In the genomic region with DNA sequence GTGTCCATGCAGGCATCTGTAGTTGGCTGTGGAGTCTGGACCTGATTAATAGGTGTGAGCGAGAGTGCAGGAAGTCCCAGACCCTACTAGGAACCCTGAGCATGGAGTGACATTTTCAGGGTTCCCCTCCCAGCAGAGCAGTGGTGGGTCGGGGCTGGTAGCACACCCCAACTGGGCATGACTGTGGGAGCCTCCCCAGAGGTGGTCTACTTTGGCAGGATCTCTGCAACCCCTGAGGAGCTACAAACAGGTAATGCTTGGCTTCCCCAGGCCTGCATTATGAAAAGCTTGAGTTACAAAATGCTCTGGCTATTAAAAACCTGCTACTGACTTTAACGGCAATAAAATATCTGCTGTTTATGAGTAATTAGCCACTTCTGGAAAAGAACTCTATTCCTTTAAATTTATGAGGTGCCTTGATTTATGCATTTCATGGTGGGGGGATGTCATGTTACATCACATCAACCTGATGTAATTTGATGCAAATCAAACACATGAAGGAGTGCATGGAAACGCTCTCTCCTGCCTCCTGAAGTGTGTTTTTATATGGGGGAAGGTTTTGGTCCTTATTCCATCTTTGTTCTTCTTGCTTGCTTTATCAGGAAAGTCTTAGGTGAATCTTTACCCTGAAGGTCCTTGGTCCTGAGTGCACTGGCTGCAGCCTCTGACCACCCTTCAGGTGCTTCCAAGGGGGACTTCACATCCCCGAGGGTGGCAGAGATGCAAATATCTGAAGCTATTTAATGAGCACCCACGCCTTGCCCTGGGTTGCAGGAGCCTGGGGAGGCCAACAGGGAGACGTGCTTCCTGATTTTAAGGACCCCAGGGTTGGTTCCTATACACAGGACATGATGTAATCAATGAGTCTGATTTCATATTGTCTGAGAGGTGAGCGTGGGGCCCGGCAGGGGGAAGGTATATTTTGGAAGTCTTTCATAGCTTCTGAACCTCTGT, we compare ENCODE assay signal across 23 cellular contexts. TPM values are rescaled to one million over a fixed set of nuclear protein-coding genes. Genes with fewer than 3 reads are reported as not detected.
A peak's percentile ranks its signal among the peaks of the same experiment; 100 is the strongest.
DNase-seq lines count a peak whose midpoint lies in the region; ATAC-seq and TF ChIP-seq lines count a peak whose summit lies in the region.
"Had no signal": no experiment of that assay in that cellular context is flagged by ENCODE, and none has a peak within 500 bp of the region (broad histone marks: within the 10 kb centered on the region; RNA-seq: fewer than 3 reads in every experiment).

No MANE protein-coding gene starts in this region.

- H3K27ac ChIP-seq in right cardiac atrium (ENCODE audit: low read length), result no peak overlapping the region
- H3K27ac ChIP-seq in PC-9, result no peak overlapping the region
- H3K27ac ChIP-seq: BLaER1 treated with 17β-estradiol and CSF1 and Interleukin-3, amounts not matched to agents 10 nM and 100 nM; SK-N-MC had no signal

- H4K20me1 ChIP-seq in PC-9 (ENCODE audit: insufficient read depth), result no peaks in the 10 kb centered on the region
- H4K20me1 ChIP-seq: BLaER1 treated with 17β-estradiol and CSF1 and Interleukin-3, amounts not matched to agents 10 nM and 100 nM had no signal

- H2AFZ ChIP-seq in PC-9, result no peak overlapping the region

- H3K9me3 ChIP-seq in right cardiac atrium (ENCODE audit: control insufficient read depth, low read length), result no peaks in the 10 kb centered on the region
- no peaks in the 10 kb centered on the region for H3K9me3 ChIP-seq in PC-9 (ENCODE audit: insufficient read depth, low read depth)
- H3K9me3 ChIP-seq: BLaER1 treated with 17β-estradiol and CSF1 and Interleukin-3, amounts not matched to agents 10 nM and 100 nM; MG63 had no signal

- H3K4me2 ChIP-seq in PC-9, result no peak overlapping the region
- H3K4me2 ChIP-seq: BLaER1 treated with 17β-estradiol and CSF1 and Interleukin-3, amounts not matched to agents 10 nM and 100 nM had no signal

- no TSS peak for BruUV-seq in PC-9 (replicated peaks; lab: Mats Ljungman, UMichigan)

- no peaks in the 10 kb centered on the region for H3K9me2 ChIP-seq in PC-9 (ENCODE audit: insufficient read depth)

- 81% methylated on average over 9 of the region's 9 CpGs for WGBS in right cardiac atrium

- no peaks in the 10 kb centered on the region for H3F3A ChIP-seq in PC-9 (ENCODE audit: insufficient read depth, low read depth)

- H3K4me3 ChIP-seq in right cardiac atrium (ENCODE audit: low read length) (no peak overlapping the region), PC-9 (no peak overlapping the region)
- H3K4me3 ChIP-seq: BLaER1 treated with 17β-estradiol and CSF1 and Interleukin-3, amounts not matched to agents 10 nM and 100 nM; MG63; SK-N-MC had no signal

- intact Hi-C loops in cardiac septum (cut with DNase I), result no loop called here
- intact Hi-C loops in right cardiac atrium (cut with DNase I), result no loop called here
- intact Hi-C loops in PC-9 (cut with micrococcal nuclease; ENCODE audit: unreplicated experiment), result no loop called here

- no peaks in the 10 kb centered on the region for H3K4me1 ChIP-seq in right cardiac atrium (ENCODE audit: control insufficient read depth, insufficient read depth, low read length)
- no peaks in the 10 kb centered on the region for H3K4me1 ChIP-seq in PC-9 (replicated peaks; ENCODE audit: insufficient read depth)
- H3K4me1 ChIP-seq: BLaER1 treated with 17β-estradiol and CSF1 and Interleukin-3, amounts not matched to agents 10 nM and 100 nM had no signal

- H3K36me3 ChIP-seq in PC-9 (ENCODE audit: low read depth), result no peaks in the 10 kb centered on the region
- H3K36me3 ChIP-seq: BLaER1 treated with 17β-estradiol and CSF1 and Interleukin-3, amounts not matched to agents 10 nM and 100 nM; MG63 had no signal

- TF ChIP-seq CTCF in PC-9 (conservative IDR thresholded peaks at IDR 0.05), result no peak

- DNase-seq in cardiac septum (ENCODE audit: low spot score) (peak; percentile 43), right cardiac atrium (no peak), NCI-H1436 treated with DMSO at 0.1 percent for 48 hours (lab: John Stamatoyannopoulos, UW) (peak; percentile 34), NCI-H748 treated with DMSO at 0.1 percent for 48 hours (lab: John Stamatoyannopoulos, UW) (peak; percentile 17), SHP77 treated with DMSO at 0.1 percent for 48 hours (lab: John Stamatoyannopoulos, UW) (no peak), PC-9 (no peak), NCI-H774 (lab: John Stamatoyannopoulos, UW) (no peak)
- DNase-seq: 8988T; CD8-positive, alpha-beta T cell; DMS153; GF-D8; MG63; NCI-H146; NCI-H2029; NCI-H446; NCI-H69; SHP77; SW 1271; T-helper 17 cell had no signal

- H3K79me2 ChIP-seq in PC-9 (ENCODE audit: low read depth), result no peaks in the 10 kb centered on the region

- CTCF ChIA-PET in PC-9 (lab: Charles Lee), result no interaction called here

- H3K27me3 ChIP-seq in right cardiac atrium (ENCODE audit: control insufficient read depth, insufficient read depth) (no peaks in the 10 kb centered on the region), PC-9 (ENCODE audit: insufficient read depth, low read depth) (peaks cover 9% of the 10 kb centered on the region)
- H3K27me3 ChIP-seq: BLaER1 treated with 17β-estradiol and CSF1 and Interleukin-3, amounts not matched to agents 10 nM and 100 nM; MG63 had no signal

- ATAC-seq in right cardiac atrium, result no peak
- no peak for ATAC-seq in GM18858 (IDR thresholded peaks at IDR 0.05; ENCODE audit: unreplicated experiment)
- ATAC-seq: CD8-positive, alpha-beta T cell; T-helper 17 cell had no signal

- POLR2A ChIA-PET in PC-9 (lab: Charles Lee; ENCODE audit: unreplicated experiment), result no interaction called here

RNA-seq across cellular contexts. Expression of gene ZNF536, which starts 54.0 kb away (rescaled TPM):
- total RNA-seq in cardiac septum, result 11.9 TPM
- total RNA-seq in right cardiac atrium, result 1 to 10 TPM; 2.5 to 6.5 (median 5.0) TPM
- 2.5 TPM for polyA plus RNA-seq in right cardiac atrium
- total RNA-seq in PC-9 (2021), result not detected in 2 replicates
- total RNA-seq: CD8-positive, alpha-beta T cell; LHCN-M2; T-helper 17 cell had no signal

Comparison
In these comparisons a context has a peak if more than half of its experiments do, and no peak if none do; other contexts are left out.
1. DNase-seq: peak in cardiac septum (single experiment), NCI-H1436 treated with DMSO at 0.1 percent for 48 hours (single experiment) and NCI-H748 treated with DMSO at 0.1 percent for 48 hours (single experiment); none in right cardiac atrium (0 of 3), SHP77 treated with DMSO at 0.1 percent for 48 hours (single experiment), PC-9 (0 of 2) and NCI-H774 (single experiment).